Comparison of ENCODE assay signal across 11 cellular contexts in the genomic region with DNA sequence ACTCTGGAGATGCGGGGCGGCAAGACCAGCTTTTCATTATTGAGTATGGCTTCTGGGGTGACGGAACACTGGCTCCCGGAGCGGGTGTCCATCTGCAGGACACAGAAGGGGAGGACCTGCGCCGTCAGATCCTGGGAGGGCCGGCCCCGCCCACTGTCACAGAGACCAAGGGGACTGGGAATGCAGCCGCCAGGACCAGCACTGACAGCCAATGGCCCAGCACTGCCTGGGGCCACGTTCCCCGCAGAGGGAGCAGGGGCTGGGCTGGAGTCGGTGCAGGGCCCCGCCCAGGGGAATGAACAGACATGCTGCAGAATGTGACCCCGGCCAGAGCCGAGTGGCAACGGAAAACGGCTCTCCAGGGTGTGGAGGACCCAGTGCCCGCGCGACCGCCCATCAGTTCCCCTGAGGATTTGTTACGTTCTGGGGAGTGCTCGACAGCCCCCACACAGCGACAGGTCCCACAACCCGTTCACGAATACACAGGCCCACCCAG. TPM values are rescaled to one million over a fixed set of nuclear protein-coding genes. Genes with fewer than 3 reads are reported as not detected.
A peak's percentile ranks its signal among the peaks of the same experiment; 100 is the strongest.
DNase-seq lines count a peak whose midpoint lies in the region; ATAC-seq and TF ChIP-seq lines count a peak whose summit lies in the region.
"Had no signal": no experiment of that assay in that cellular context is flagged by ENCODE, and none has a peak within 500 bp of the region (broad histone marks: within the 10 kb centered on the region; RNA-seq: fewer than 3 reads in every experiment).

A gene with protein sequence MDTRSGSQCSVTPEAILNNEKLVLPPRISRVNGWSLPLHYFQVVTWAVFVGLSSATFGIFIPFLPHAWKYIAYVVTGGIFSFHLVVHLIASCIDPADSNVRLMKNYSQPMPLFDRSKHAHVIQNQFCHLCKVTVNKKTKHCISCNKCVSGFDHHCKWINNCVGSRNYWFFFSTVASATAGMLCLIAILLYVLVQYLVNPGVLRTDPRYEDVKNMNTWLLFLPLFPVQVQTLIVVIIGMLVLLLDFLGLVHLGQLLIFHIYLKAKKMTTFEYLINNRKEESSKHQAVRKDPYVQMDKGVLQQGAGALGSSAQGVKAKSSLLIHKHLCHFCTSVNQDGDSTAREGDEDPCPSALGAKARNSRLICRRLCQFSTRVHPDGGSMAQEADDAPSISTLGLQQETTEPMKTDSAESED (minus strand): TSS at position 476 of the 496 bp plus-strand sequence. CDS start 384 bp downstream, at position 92.

- ATAC-seq in activated CD4-positive, CD25-positive, alpha-beta regulatory T cell treated with anti-CD3 and anti-CD28 coated beads, Interleukin-2, amount 50 U/mL, for 24 hours, result no peak
- ATAC-seq in SK-N-SH treated with all-trans-retinoic acid at 6 μM for 48 hours (peak; percentile 57), left colon (peak; percentile 69), HG02571 (IDR thresholded peaks at IDR 0.05; ENCODE audit: unreplicated experiment) (no peak), HG03039 (IDR thresholded peaks at IDR 0.05; ENCODE audit: unreplicated experiment) (no peak)
- ATAC-seq: activated CD4-positive, alpha-beta T cell treated with anti-CD3 and anti-CD28 coated beads for 36 hours had no signal

- DNase-seq in activated CD4-positive, CD25-positive, alpha-beta regulatory T cell treated with anti-CD3 and anti-CD28 coated beads, Interleukin-2, amount 50 U/mL, for 72 hours, result peak; percentile 27
- DNase-seq in left colon (peak in 1 of 2 donors; percentile 29), superior temporal gyrus (ENCODE audit: extremely low spot score) (peak; percentile 44), GOT3 (lab: John Stamatoyannopoulos, UW) (no peak)
- DNase-seq: AML-193, NCI-H2029 treated with DMSO at 0.1 percent for 48 hours had no signal

- intact Hi-C loops in left colon (cut with DNase I, micrococcal nuclease), result no loop called here

TF ChIP-seq in SK-N-SH treated with all-trans-retinoic acid at 6 μM for 48 hours, 23 proteins besides CTCF, POLR2A, EP300 and RAD21:
- no peak for TF ChIP-seq GLIS3 (CRISPR knock-in tag; IDR thresholded peaks at IDR 0.05)
- TF ChIP-seq OSR1 (CRISPR knock-in tag; IDR thresholded peaks at IDR 0.05), result no peak
- no peak for TF ChIP-seq TCF4 (CRISPR knock-in tag; IDR thresholded peaks at IDR 0.05; ENCODE audit: borderline replicate concordance)
- no peak for TF ChIP-seq RARB (CRISPR knock-in tag; IDR thresholded peaks at IDR 0.05)
- TF ChIP-seq, protein P1, sequence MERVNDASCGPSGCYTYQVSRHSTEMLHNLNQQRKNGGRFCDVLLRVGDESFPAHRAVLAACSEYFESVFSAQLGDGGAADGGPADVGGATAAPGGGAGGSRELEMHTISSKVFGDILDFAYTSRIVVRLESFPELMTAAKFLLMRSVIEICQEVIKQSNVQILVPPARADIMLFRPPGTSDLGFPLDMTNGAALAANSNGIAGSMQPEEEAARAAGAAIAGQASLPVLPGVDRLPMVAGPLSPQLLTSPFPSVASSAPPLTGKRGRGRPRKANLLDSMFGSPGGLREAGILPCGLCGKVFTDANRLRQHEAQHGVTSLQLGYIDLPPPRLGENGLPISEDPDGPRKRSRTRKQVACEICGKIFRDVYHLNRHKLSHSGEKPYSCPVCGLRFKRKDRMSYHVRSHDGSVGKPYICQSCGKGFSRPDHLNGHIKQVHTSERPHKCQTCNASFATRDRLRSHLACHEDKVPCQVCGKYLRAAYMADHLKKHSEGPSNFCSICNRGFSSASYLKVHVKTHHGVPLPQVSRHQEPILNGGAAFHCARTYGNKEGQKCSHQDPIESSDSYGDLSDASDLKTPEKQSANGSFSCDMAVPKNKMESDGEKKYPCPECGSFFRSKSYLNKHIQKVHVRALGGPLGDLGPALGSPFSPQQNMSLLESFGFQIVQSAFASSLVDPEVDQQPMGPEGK (CRISPR knock-in tag; IDR thresholded peaks at IDR 0.05; ENCODE audit: borderline replicate concordance), result no peak
- TF ChIP-seq ZNF8 (CRISPR knock-in tag; IDR thresholded peaks at IDR 0.05), result no peak
- no peak for TF ChIP-seq BACH2 (CRISPR knock-in tag; IDR thresholded peaks at IDR 0.05; ENCODE audit: borderline replicate concordance)
- no peak for TF ChIP-seq ZNF565 (CRISPR knock-in tag; conservative IDR thresholded peaks at IDR 0.05; ENCODE audit: low read depth)
- no peak for TF ChIP-seq ZNF70 (CRISPR knock-in tag; IDR thresholded peaks at IDR 0.05)

RNA-seq across cellular contexts. Expression of the gene that starts here (rescaled TPM):
- total RNA-seq in left colon, result 10 to 100 TPM in 1 of 2 donors, 1 to 10 TPM in 1; 2.7 to 27.8 TPM

Comparison
In these comparisons a context has a peak if more than half of its experiments do, and no peak if none do; other contexts are left out.
1. ATAC-seq: peak in SK-N-SH treated with all-trans-retinoic acid at 6 μM for 48 hours (single experiment) and left colon (single experiment); none in activated CD4-positive, CD25-positive, alpha-beta regulatory T cell treated with anti-CD3 and anti-CD28 coated beads, Interleukin-2, amount 50 U/mL, for 24 hours (0 of 2), HG02571 (single experiment) and HG03039 (single experiment).